Comparison of ENCODE assay signal across 24 cellular contexts in the genomic region with DNA sequence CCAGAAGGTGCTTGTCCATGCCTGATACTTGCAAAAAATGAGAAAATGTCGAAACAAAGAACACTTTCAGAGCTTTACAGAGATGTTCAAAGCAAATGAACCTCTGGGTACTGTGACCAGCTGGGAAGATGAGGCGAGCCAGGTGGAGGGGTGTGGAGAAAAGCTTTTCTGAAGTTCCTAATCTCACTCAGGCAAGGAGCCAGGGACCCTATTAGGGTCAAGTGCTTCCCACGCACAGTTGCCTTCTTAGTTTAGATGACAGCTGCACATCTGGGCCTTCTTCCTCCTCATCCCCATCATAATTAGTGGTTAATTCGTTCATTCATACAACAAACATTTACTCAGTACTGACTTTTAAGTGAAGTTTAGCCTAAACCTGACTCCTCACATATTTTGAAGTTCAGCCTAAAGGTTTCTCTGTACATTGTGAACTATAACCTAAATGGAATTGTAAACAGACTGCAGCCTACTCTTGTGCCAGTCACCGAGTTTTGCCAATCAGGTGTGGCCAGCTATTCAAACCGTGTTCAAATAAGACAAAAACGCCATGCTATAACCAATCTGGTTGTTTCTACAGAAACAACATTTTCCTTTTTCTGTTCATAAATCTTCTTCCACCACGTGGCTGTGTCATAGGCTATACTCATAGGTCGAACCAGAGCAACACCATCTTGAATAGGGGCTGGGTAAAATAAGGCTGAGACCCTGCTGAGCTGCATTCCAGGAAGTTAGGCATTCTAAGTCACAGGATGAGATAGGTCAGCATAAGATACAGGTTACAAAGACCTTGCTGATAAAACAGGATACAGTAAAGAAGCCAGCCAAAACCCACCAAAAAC. TPM values are rescaled to one million over a fixed set of nuclear protein-coding genes. Genes with fewer than 3 reads are reported as not detected.
DNase-seq lines count a peak whose midpoint lies in the region; ATAC-seq lines count a peak whose summit lies in the region.
"Had no signal": no experiment of that assay in that cellular context is flagged by ENCODE, and none has a peak within 500 bp of the region (broad histone marks: within the 10 kb centered on the region; RNA-seq: fewer than 3 reads in every experiment).

No MANE protein-coding gene starts in this region.

- no peak overlapping the region for H3K4me3 ChIP-seq in H7 (ENCODE audit: insufficient read depth, low read depth, low read length)
- H3K4me3 ChIP-seq: A549, dorsolateral prefrontal cortex, gastroesophageal sphincter, HAP-1, lung, suprapubic skin had no signal

- no peaks in the 10 kb centered on the region for H3K27me3 ChIP-seq in H7 (ENCODE audit: control insufficient read depth, insufficient read depth, low read length)
- H3K27me3 ChIP-seq: dorsolateral prefrontal cortex, suprapubic skin had no signal

- DNase-seq in DMS 273 (lab: John Stamatoyannopoulos, UW; ENCODE audit: unreplicated experiment) (peak; percentile 69), NCI-H1092 (lab: John Stamatoyannopoulos, UW) (peak; percentile 31), NCI-H82 (lab: John Stamatoyannopoulos, UW) (peak; percentile 85), left colon (no peak), NCI-H345 treated with DMSO at 0.1 percent for 48 hours (lab: John Stamatoyannopoulos, UW; ENCODE audit: unreplicated experiment) (no peak), NOMO-1 treated with DMSO at 0.1 percent for 48 hours (lab: John Stamatoyannopoulos, UW; ENCODE audit: unreplicated experiment) (no peak), H7 (no peak)
- DNase-seq in stimulated activated CD4-positive, alpha-beta T cell treated with anti-CD3 and anti-CD28 coated beads, Interleukin-4, amount 100 ng/mL, for 1 hour: no peak
- DNase-seq: activated CD4-positive, alpha-beta T cell treated with anti-CD3 and anti-CD28 coated beads for 48 hours; activated effector memory CD4-positive, alpha-beta T cell treated with anti-CD3 and anti-CD28 coated beads, Interleukin-2, amount 50 U/mL, for 16 hours; activated T-cell treated with anti-CD3 and anti-CD28 coated beads, Interleukin-2, amount 50 U/mL, for 1 hour; dorsolateral prefrontal cortex; MV-4-11; NCI-H187 treated with DMSO at 0.1 percent for 48 hours; nephron progenitor cell; small intestine; stimulated activated naive CD4-positive, alpha-beta T cell; T-cell; WERI-Rb-1 had no signal

- intact Hi-C loops in left colon (cut with DNase I, micrococcal nuclease): no loop called here

- H3K36me3 ChIP-seq in H7 (replicated peaks; ENCODE audit: control insufficient read depth, insufficient read depth, low read length): no peaks in the 10 kb centered on the region
- H3K36me3 ChIP-seq: gastroesophageal sphincter, HAP-1, suprapubic skin, WERI-Rb-1 had no signal

- ATAC-seq in left colon: peak; percentile 75
- ATAC-seq: A549, gastroesophageal sphincter, T-cell had no signal

RNA-seq across cellular contexts. Expression of a gene that starts 19.3 kb away (rescaled TPM):
- 10 to 100 TPM; 72.9 to 73.9 TPM for total RNA-seq in left colon
- total RNA-seq in H7 (2014; rRNA removed; shearing (Covaris generic)): 331 and 361 TPM in 2 replicates

RNA-seq across cellular contexts. Expression of a gene that starts 40.6 kb away (rescaled TPM):
- 10 to 100 TPM; 69.6 to 78.3 TPM for total RNA-seq in left colon
- 27.5 and 43.5 TPM in 2 replicates for total RNA-seq in H7 (2014; rRNA removed; shearing (Covaris generic))

Comparison
In these comparisons a context has a peak if more than half of its experiments do, and no peak if none do; other contexts are left out.
1. DNase-seq: peak in DMS 273 (single experiment), NCI-H1092 (single experiment) and NCI-H82 (single experiment); none in left colon (0 of 2), stimulated activated CD4-positive, alpha-beta T cell treated with anti-CD3 and anti-CD28 coated beads, Interleukin-4, amount 100 ng/mL, for 1 hour (single experiment), NCI-H345 treated with DMSO at 0.1 percent for 48 hours (single experiment), NOMO-1 treated with DMSO at 0.1 percent for 48 hours (single experiment) and H7 (single experiment).